ENCODE assay signal across 13 cellular contexts in genomic region chr3:15638193-15638890, GRCh38. TPM values are rescaled to one million over a fixed set of nuclear protein-coding genes. Genes with fewer than 3 reads are reported as not detected.
DNase-seq lines count a peak whose midpoint lies in the region; ATAC-seq and TF ChIP-seq lines count a peak whose summit lies in the region.
"Had no signal": no experiment of that assay in that cellular context is flagged by ENCODE, and none has a peak within 500 bp of the region (broad histone marks: within the 10 kb centered on the region; RNA-seq: fewer than 3 reads in every experiment).

No MANE protein-coding gene starts in this region.

- H3K36me3 ChIP-seq in fibroblast of lung (ENCODE audit: control insufficient read depth, insufficient read depth, low read length) (no peaks in the 10 kb centered on the region), smooth muscle cell (ENCODE audit: low read depth) (no peaks in the 10 kb centered on the region)

- H3K9me3 ChIP-seq in fibroblast of lung (ENCODE audit: control insufficient read depth, insufficient read depth, low read depth, low read length) (no peaks in the 10 kb centered on the region), smooth muscle cell (replicated peaks; ENCODE audit: low read depth) (no peaks in the 10 kb centered on the region)

- peaks cover 31% of the 10 kb centered on the region for H3K4me1 ChIP-seq in fibroblast of lung (ENCODE audit: control insufficient read depth, extremely low read depth, insufficient read depth, low read length)
- H3K4me1 ChIP-seq in smooth muscle cell (ENCODE audit: low read depth), result peaks cover 23% of the 10 kb centered on the region

- DNase-seq in RKO (ENCODE audit: low spot score) (peak; percentile 20), fibroblast of lung (ENCODE audit: low read depth in 2 of 2) (peak; percentile 24 to 80), smooth muscle cell (lab: John Stamatoyannopoulos, UW; ENCODE audit: unreplicated experiment) (no peak), cerebellar cortex (ENCODE audit: low spot score) (no peak), KG1 (lab: John Stamatoyannopoulos, UW) (no peak), NCI-H510A treated with DMSO at 0.1 percent for 48 hours (lab: John Stamatoyannopoulos, UW) (no peak)
- DNase-seq: amniotic stem cell; effector CD4-positive, alpha-beta T cell; posterior cingulate gyrus; stimulated activated CD4-positive, alpha-beta T cell treated with anti-CD3 and anti-CD28 coated beads, Interleukin-4, amount 100 ng/mL, for 1 hour had no signal

- H3K27me3 ChIP-seq in fibroblast of lung (ENCODE audit: control insufficient read depth, insufficient read depth, low read length) (no peaks in the 10 kb centered on the region), smooth muscle cell (ENCODE audit: low read depth) (no peaks in the 10 kb centered on the region)

- ATAC-seq in GM18868 (IDR thresholded peaks at IDR 0.05; ENCODE audit: unreplicated experiment), result peak; percentile 8
- ATAC-seq in GM19023 (IDR thresholded peaks at IDR 0.05; ENCODE audit: unreplicated experiment), result no peak

- 42% methylated on average over 6 of the region's 6 CpGs for WGBS in smooth muscle cell (ENCODE audit: low lambda C conversion rate)

- no peak overlapping the region for H2AFZ ChIP-seq in fibroblast of lung (ENCODE audit: low read length)
- no peak overlapping the region for H2AFZ ChIP-seq in smooth muscle cell (ENCODE audit: low read depth)

- H3K9ac ChIP-seq in fibroblast of lung (ENCODE audit: insufficient read depth, low read length) (no peak overlapping the region), smooth muscle cell (ENCODE audit: low read depth) (peak overlapping the region; percentile 75)

- H3F3A ChIP-seq in smooth muscle cell (ENCODE audit: low read depth), result peaks cover 16% of the 10 kb centered on the region

- TF ChIP-seq CTCF in fibroblast of lung (conservative IDR thresholded peaks at IDR 0.05 in 1 of 2, IDR thresholded peaks at IDR 0.05 in 1 of 2; ENCODE audit: low read depth in 1 of 2, low read length in 2 of 2) (no peak), smooth muscle cell (IDR thresholded peaks at IDR 0.05; ENCODE audit: borderline replicate concordance, insufficient read depth, poor library complexity, severe bottlenecking) (no peak)

- H4K20me1 ChIP-seq in fibroblast of lung (ENCODE audit: control insufficient read depth, extremely low read depth, insufficient read depth, low read length) (no peaks in the 10 kb centered on the region), smooth muscle cell (ENCODE audit: low read depth) (no peaks in the 10 kb centered on the region)

- no peak overlapping the region for H3K4me2 ChIP-seq in fibroblast of lung (ENCODE audit: extremely low read depth, insufficient read depth, low read length)
- peak overlapping the region; percentile 62 for H3K4me2 ChIP-seq in smooth muscle cell

- H3K4me3 ChIP-seq in fibroblast of lung (replicated peaks in 1 of 4; ENCODE audit: control extremely low read depth in 1 of 4, insufficient read depth in 1 of 4, low read depth in 3 of 4, low read length in 4 of 4), result no peak overlapping the region
- H3K4me3 ChIP-seq in smooth muscle cell, result no peak overlapping the region
- H3K4me3 ChIP-seq: lung had no signal

- H3K27ac ChIP-seq in fibroblast of lung (ENCODE audit: insufficient read depth, low read length) (peak overlapping the region; percentile 30), smooth muscle cell (ENCODE audit: low read depth) (peak overlapping the region; percentile 97)

- H3K79me2 ChIP-seq in fibroblast of lung (ENCODE audit: control insufficient read depth, insufficient read depth, low read length) (no peaks in the 10 kb centered on the region), smooth muscle cell (ENCODE audit: low read depth) (no peaks in the 10 kb centered on the region)

RNA-seq across cellular contexts. Expression of gene BTD, which starts 36.8 kb away (rescaled TPM):
- 18.0 and 24.9 TPM in 2 replicates for total RNA-seq in fibroblast of lung
- polyA plus RNA-seq in fibroblast of lung, result 19.1 and 24.4 TPM in 2 replicates
- 13.7 and 18.6 TPM in 2 replicates for polyA plus RNA-seq in fibroblast of lung (2012)
- 12.3 and 24.7 TPM in 2 replicates for polyA minus RNA-seq in fibroblast of lung (ENCODE audit: low replicate concordance)
- 9.4 and 20.9 TPM in 2 replicates for total RNA-seq in smooth muscle cell
- 16.3 and 23.6 TPM in 2 replicates for polyA plus RNA-seq in smooth muscle cell

RNA-seq across cellular contexts. Expression of gene HACL1, which starts 37.0 kb away (rescaled TPM):
- 16.4 and 20.6 TPM in 2 replicates for total RNA-seq in fibroblast of lung
- polyA plus RNA-seq in fibroblast of lung, result 16.0 and 17.7 TPM in 2 replicates
- 9.8 and 13.6 TPM in 2 replicates for polyA plus RNA-seq in fibroblast of lung (2012)
- polyA minus RNA-seq in fibroblast of lung (ENCODE audit: low replicate concordance), result 4.1 and 7.7 TPM in 2 replicates
- total RNA-seq in smooth muscle cell, result 13.0 and 17.9 TPM in 2 replicates
- polyA plus RNA-seq in smooth muscle cell, result 11.8 and 16.3 TPM in 2 replicates

Comparison
In these comparisons a context has a peak if more than half of its experiments do, and no peak if none do; other contexts are left out.
1. DNase-seq: peak in RKO (single experiment) and fibroblast of lung (2 of 2); none in smooth muscle cell (single experiment), cerebellar cortex (single experiment), KG1 (single experiment) and NCI-H510A treated with DMSO at 0.1 percent for 48 hours (single experiment).